30 cellular contexts compared by ENCODE assay signal in the genomic region with DNA sequence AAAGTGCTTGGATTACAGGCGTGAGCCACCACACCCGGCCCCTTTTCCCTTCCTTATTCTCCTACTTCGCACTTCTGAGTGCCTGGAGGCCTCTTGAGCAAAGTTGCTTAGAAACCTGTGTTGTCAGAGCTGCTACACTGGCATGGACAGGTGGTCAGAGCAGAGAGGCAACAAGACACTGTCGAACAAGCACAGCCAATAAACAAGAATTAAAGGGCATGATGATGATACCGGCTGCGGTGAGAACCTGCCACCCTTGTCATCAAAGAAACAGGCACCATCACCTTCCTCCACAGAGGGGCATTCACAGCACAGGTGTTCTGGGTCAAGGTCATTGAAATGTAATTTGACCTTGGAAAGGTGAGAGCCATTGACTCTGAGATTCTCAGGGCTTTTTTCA. TPM values are rescaled to one million over a fixed set of nuclear protein-coding genes. Genes with fewer than 3 reads are reported as not detected.
"Had no signal": no experiment of that assay in that cellular context is flagged by ENCODE, and none has a peak within 500 bp of the region (broad histone marks: within the 10 kb centered on the region; RNA-seq: fewer than 3 reads in every experiment).

No MANE protein-coding gene starts in this region.

- H3K27ac ChIP-seq: brain microvascular endothelial cell, coronary artery, dorsolateral prefrontal cortex, gastrocnemius medialis, hepatocyte, pancreas, psoas muscle, right atrium auricular region, tibial nerve, WERI-Rb-1 had no signal

- H3K4me3 ChIP-seq: coronary artery, dorsolateral prefrontal cortex, gastrocnemius medialis, hepatocyte, pancreas, psoas muscle, right atrium auricular region, tibial nerve had no signal

- H3K36me3 Mint-ChIP-seq: activated CD4-positive, alpha-beta memory T cell treated with anti-CD3 and anti-CD28 coated beads for 36 hours; mesothelial cell of epicardium; naive thymus-derived CD4-positive, alpha-beta T cell had no signal

- ATAC-seq: activated CD4-positive, CD25-positive, alpha-beta regulatory T cell treated with anti-CD3 and anti-CD28 coated beads, Interleukin-2, amount 50 U/mL, for 24 hours; gastrocnemius medialis; left colon; naive thymus-derived CD4-positive, alpha-beta T cell; psoas muscle had no signal

- H3K27me3 ChIP-seq: dorsolateral prefrontal cortex, hepatocyte, pancreas, right atrium auricular region, tibial nerve had no signal

- H3K27ac Mint-ChIP-seq: activated CD4-positive, alpha-beta memory T cell treated with anti-CD3 and anti-CD28 coated beads for 36 hours; activated CD4-positive, alpha-beta T cell treated with anti-CD3 and anti-CD28 coated beads, Interleukin-2, amount 10 ng/mL, durations not matched to agents 24 days and 14 days; activated T-helper 1 cell treated with anti-CD3 and anti-CD28 coated beads, Interleukin-12 subunit alpha, Interleukin-12 subunit beta, Interleukin-2, Interleukin-4 antibody, amounts not matched to agents 30 ng/mL and 10 ng/mL and 1 ng/mL, durations not matched to agents 14 hours and 24 hours and 36 hours; mesothelial cell of epicardium; naive thymus-derived CD4-positive, alpha-beta T cell had no signal

- H3K4me1 ChIP-seq: pancreas, psoas muscle had no signal

- DNase-seq: activated CD4-positive, alpha-beta memory T cell treated with anti-CD3 and anti-CD28 coated beads for 36 hours; activated CD4-positive, alpha-beta T cell treated with anti-CD3 and anti-CD28 coated beads, Interleukin-2, amount 10 ng/mL, durations not matched to agents 24 days and 14 days; activated CD8-positive, alpha-beta memory T cell treated with anti-CD3 and anti-CD28 coated beads, Interleukin-2, amount 50 U/mL, for 4 hours; activated gamma-delta T cell; activated naive CD4-positive, alpha-beta T cell treated with anti-CD3 and anti-CD28 coated beads, Interleukin-2, amount 50 U/mL, for 16 hours; activated T-cell treated with anti-CD3 and anti-CD28 coated beads, Interleukin-2, amount 50 U/mL, for 1 hour; amniotic stem cell; brain microvascular endothelial cell; dorsolateral prefrontal cortex; effector memory CD4-positive, alpha-beta T cell; erythroblast; gastrocnemius medialis; kidney; left colon; naive thymus-derived CD4-positive, alpha-beta T cell; psoas muscle; stimulated activated CD4-positive, alpha-beta T cell treated with anti-CD3 and anti-CD28 coated beads, Interleukin-2, amount 100 ng/mL, for 48 hours; stimulated activated naive CD4-positive, alpha-beta T cell treated with Interleukin-2 at 50 U/mL for 16 hours; T1000; WERI-Rb-1 had no signal

- H3K9me3 Mint-ChIP-seq: activated CD4-positive, alpha-beta memory T cell treated with anti-CD3 and anti-CD28 coated beads for 36 hours; activated CD4-positive, alpha-beta T cell treated with anti-CD3 and anti-CD28 coated beads, Interleukin-2, amount 10 ng/mL, durations not matched to agents 24 days and 14 days; activated T-helper 1 cell treated with anti-CD3 and anti-CD28 coated beads, Interleukin-12 subunit alpha, Interleukin-12 subunit beta, Interleukin-2, Interleukin-4 antibody, amounts not matched to agents 30 ng/mL and 10 ng/mL and 1 ng/mL, durations not matched to agents 14 hours and 24 hours and 36 hours; mesothelial cell of epicardium; naive thymus-derived CD4-positive, alpha-beta T cell had no signal

- H3K4me3 Mint-ChIP-seq: activated CD4-positive, alpha-beta memory T cell treated with anti-CD3 and anti-CD28 coated beads for 36 hours; activated CD4-positive, alpha-beta T cell treated with anti-CD3 and anti-CD28 coated beads, Interleukin-2, amount 10 ng/mL, durations not matched to agents 24 days and 14 days; activated T-helper 1 cell treated with anti-CD3 and anti-CD28 coated beads, Interleukin-12 subunit alpha, Interleukin-12 subunit beta, Interleukin-2, Interleukin-4 antibody, amounts not matched to agents 30 ng/mL and 10 ng/mL and 1 ng/mL, durations not matched to agents 14 hours and 24 hours and 36 hours; mesothelial cell of epicardium; naive thymus-derived CD4-positive, alpha-beta T cell had no signal

- H3K36me3 ChIP-seq: brain microvascular endothelial cell, gastrocnemius medialis, pancreas, right atrium auricular region, tibial nerve, WERI-Rb-1 had no signal

- H3K4me1 Mint-ChIP-seq: activated CD4-positive, alpha-beta T cell treated with anti-CD3 and anti-CD28 coated beads, Interleukin-2, amount 10 ng/mL, durations not matched to agents 24 days and 14 days had no signal

RNA-seq across cellular contexts. Expression of a gene that starts 23.3 kb away (rescaled TPM):
- total RNA-seq: activated CD4-positive, alpha-beta memory T cell treated with anti-CD3 and anti-CD28 coated beads for 36 hours; activated CD4-positive, alpha-beta T cell treated with anti-CD3 and anti-CD28 coated beads, Interleukin-2, amount 10 ng/mL, durations not matched to agents 24 days and 14 days; activated CD8-positive, alpha-beta memory T cell treated with anti-CD3 and anti-CD28 coated beads for 36 hours; activated T-helper 1 cell treated with anti-CD3 and anti-CD28 coated beads, Interleukin-12 subunit alpha, Interleukin-12 subunit beta, Interleukin-2, Interleukin-4 antibody, amounts not matched to agents 30 ng/mL and 10 ng/mL and 1 ng/mL, durations not matched to agents 14 hours and 24 hours and 36 hours; astrocyte; naive thymus-derived CD4-positive, alpha-beta T cell had no signal
